33 cellular contexts compared by ENCODE assay signal in genomic region chr4:164730705-164731393, GRCh38. TPM values are rescaled to one million over a fixed set of nuclear protein-coding genes. Genes with fewer than 3 reads are reported as not detected.
"Had no signal": no experiment of that assay in that cellular context is flagged by ENCODE, and none has a peak within 500 bp of the region (broad histone marks: within the 10 kb centered on the region; RNA-seq: fewer than 3 reads in every experiment).

No MANE protein-coding gene starts in this region.

- H3K27ac Mint-ChIP-seq: activated CD4-positive, alpha-beta memory T cell treated with anti-CD3 and anti-CD28 coated beads for 36 hours; activated CD4-positive, alpha-beta T cell treated with anti-CD3 and anti-CD28 coated beads for 36 hours; activated CD4-positive, alpha-beta T cell treated with anti-CD3 and anti-CD28 coated beads, Interleukin-2, amount 10 ng/mL, durations not matched to agents 24 days and 14 days; activated naive CD4-positive, alpha-beta T cell treated with anti-CD3 and anti-CD28 coated beads, Interleukin-2, amount 10 ng/mL, durations not matched to agents 7 days and 5 days; activated naive CD4-positive, alpha-beta T cell treated with anti-CD3 and anti-CD28 coated beads, Interleukin-2, amount 50 U/mL, for 72 hours; activated naive CD8-positive, alpha-beta T cell treated with anti-CD3 and anti-CD28 coated beads, Interleukin-2, amount 10 ng/mL, durations not matched to agents 7 days and 5 days; activated T-cell treated with anti-CD3 and anti-CD28 coated beads, Interleukin-2, amount 50 U/mL, for 24 hours; activated T-cell treated with anti-CD3 and anti-CD28 coated beads, Interleukin-2, amount 50 U/mL, for 72 hours; brain; effector memory CD8-positive, alpha-beta T cell had no signal

- H3K9me3 Mint-ChIP-seq: activated CD4-positive, alpha-beta memory T cell treated with anti-CD3 and anti-CD28 coated beads for 36 hours; activated CD4-positive, alpha-beta T cell treated with anti-CD3 and anti-CD28 coated beads, Interleukin-2, amount 10 ng/mL, durations not matched to agents 24 days and 14 days; activated naive CD4-positive, alpha-beta T cell treated with anti-CD3 and anti-CD28 coated beads, Interleukin-2, amount 10 ng/mL, durations not matched to agents 7 days and 5 days; activated naive CD4-positive, alpha-beta T cell treated with anti-CD3 and anti-CD28 coated beads, Interleukin-2, amount 50 U/mL, for 72 hours; activated naive CD8-positive, alpha-beta T cell treated with anti-CD3 and anti-CD28 coated beads, Interleukin-2, amount 10 ng/mL, durations not matched to agents 7 days and 5 days; activated T-cell treated with anti-CD3 and anti-CD28 coated beads, Interleukin-2, amount 50 U/mL, for 24 hours; activated T-cell treated with anti-CD3 and anti-CD28 coated beads, Interleukin-2, amount 50 U/mL, for 72 hours; brain; central memory CD8-positive, alpha-beta T cell; effector memory CD8-positive, alpha-beta T cell had no signal

- H3K27me3 Mint-ChIP-seq: activated naive CD4-positive, alpha-beta T cell treated with anti-CD3 and anti-CD28 coated beads, Interleukin-2, amount 10 ng/mL, durations not matched to agents 7 days and 5 days; central memory CD8-positive, alpha-beta T cell; effector memory CD8-positive, alpha-beta T cell had no signal

- DNase-seq: activated CD4-positive, alpha-beta memory T cell treated with anti-CD3 and anti-CD28 coated beads for 36 hours; activated CD4-positive, alpha-beta T cell treated with anti-CD3 and anti-CD28 coated beads for 36 hours; activated CD4-positive, alpha-beta T cell treated with anti-CD3 and anti-CD28 coated beads, Interleukin-2, amount 10 ng/mL, durations not matched to agents 24 days and 14 days; activated CD4-positive, CD25-positive, alpha-beta regulatory T cell; activated CD4-positive, CD25-positive, alpha-beta regulatory T cell treated with anti-CD3 and anti-CD28 coated beads, Interleukin-2, amount 50 U/mL, for 72 hours; activated CD8-positive, alpha-beta memory T cell treated with anti-CD3 and anti-CD28 coated beads, Interleukin-2, amount 50 U/mL, for 48 hours; activated gamma-delta T cell; activated naive CD4-positive, alpha-beta T cell; activated naive CD4-positive, alpha-beta T cell treated with anti-CD3 and anti-CD28 coated beads, Interleukin-2, amount 10 ng/mL, durations not matched to agents 7 days and 5 days; activated naive CD8-positive, alpha-beta T cell treated with anti-CD3 and anti-CD28 coated beads, Interleukin-2, amount 10 ng/mL, durations not matched to agents 7 days and 5 days; activated T-cell treated with anti-CD3 and anti-CD28 coated beads for 4 hours; activated T-cell treated with anti-CD3 and anti-CD28 coated beads, Interleukin-2, amount 50 U/mL, for 24 hours; activated T-cell treated with anti-CD3 and anti-CD28 coated beads, Interleukin-2, amount 50 U/mL, for 72 hours; cortex of kidney; dermis blood vessel endothelial cell; effector CD4-positive, alpha-beta T cell; effector memory CD8-positive, alpha-beta T cell; erythroblast; esophagus squamous epithelium; foreskin melanocyte; head of caudate nucleus; T-helper 2 cell had no signal

- ATAC-seq: activated CD4-positive, alpha-beta T cell treated with anti-CD3 and anti-CD28 coated beads for 36 hours; activated naive CD4-positive, alpha-beta T cell treated with anti-CD3 and anti-CD28 coated beads, Interleukin-2, amount 50 U/mL, for 72 hours; activated T-cell treated with anti-CD3 and anti-CD28 coated beads, Interleukin-2, amount 50 U/mL, for 72 hours; effector memory CD8-positive, alpha-beta T cell had no signal

- FAIRE-seq: colon had no signal

- H3K4me1 ChIP-seq: ascending aorta, breast epithelium, esophagus squamous epithelium had no signal

- H3K4me1 Mint-ChIP-seq: activated CD4-positive, alpha-beta T cell treated with anti-CD3 and anti-CD28 coated beads for 36 hours; central memory CD8-positive, alpha-beta T cell had no signal

- H3K4me3 Mint-ChIP-seq: activated CD4-positive, alpha-beta memory T cell treated with anti-CD3 and anti-CD28 coated beads for 36 hours; activated CD4-positive, alpha-beta T cell treated with anti-CD3 and anti-CD28 coated beads for 36 hours; activated CD4-positive, alpha-beta T cell treated with anti-CD3 and anti-CD28 coated beads, Interleukin-2, amount 10 ng/mL, durations not matched to agents 24 days and 14 days; activated naive CD4-positive, alpha-beta T cell treated with anti-CD3 and anti-CD28 coated beads, Interleukin-2, amount 10 ng/mL, durations not matched to agents 7 days and 5 days; activated naive CD8-positive, alpha-beta T cell treated with anti-CD3 and anti-CD28 coated beads, Interleukin-2, amount 10 ng/mL, durations not matched to agents 7 days and 5 days; activated T-cell treated with anti-CD3 and anti-CD28 coated beads, Interleukin-2, amount 50 U/mL, for 24 hours; activated T-cell treated with anti-CD3 and anti-CD28 coated beads, Interleukin-2, amount 50 U/mL, for 72 hours; brain; central memory CD8-positive, alpha-beta T cell; effector memory CD8-positive, alpha-beta T cell had no signal

- H3K27ac ChIP-seq: ascending aorta, breast epithelium, esophagus squamous epithelium had no signal

- H3K27me3 ChIP-seq: ascending aorta, breast epithelium had no signal

- H3K4me3 ChIP-seq: ascending aorta, breast epithelium, esophagus squamous epithelium had no signal

- H3K36me3 Mint-ChIP-seq: activated CD4-positive, alpha-beta memory T cell treated with anti-CD3 and anti-CD28 coated beads for 36 hours; activated naive CD4-positive, alpha-beta T cell treated with anti-CD3 and anti-CD28 coated beads, Interleukin-2, amount 10 ng/mL, durations not matched to agents 7 days and 5 days; activated naive CD4-positive, alpha-beta T cell treated with anti-CD3 and anti-CD28 coated beads, Interleukin-2, amount 50 U/mL, for 72 hours; activated naive CD8-positive, alpha-beta T cell treated with anti-CD3 and anti-CD28 coated beads, Interleukin-2, amount 10 ng/mL, durations not matched to agents 7 days and 5 days; brain had no signal

- H3K36me3 ChIP-seq: ascending aorta, breast epithelium, esophagus squamous epithelium had no signal

- H3K9me3 ChIP-seq: ascending aorta, breast epithelium, esophagus squamous epithelium had no signal

RNA-seq across cellular contexts. Expression of gene SMIM31, which starts 23.1 kb away (rescaled TPM):
- total RNA-seq: activated CD4-positive, alpha-beta memory T cell treated with anti-CD3 and anti-CD28 coated beads for 36 hours; activated CD4-positive, alpha-beta T cell treated with anti-CD3 and anti-CD28 coated beads for 36 hours; activated CD4-positive, alpha-beta T cell treated with anti-CD3 and anti-CD28 coated beads, Interleukin-2, amount 10 ng/mL, durations not matched to agents 24 days and 14 days; activated naive CD4-positive, alpha-beta T cell treated with anti-CD3 and anti-CD28 coated beads, Interleukin-2, amount 50 U/mL, for 72 hours; activated naive CD8-positive, alpha-beta T cell treated with anti-CD3 and anti-CD28 coated beads, Interleukin-2, amount 10 ng/mL, durations not matched to agents 7 days and 5 days; activated T-cell treated with anti-CD3 and anti-CD28 coated beads, Interleukin-2, amount 50 U/mL, for 72 hours; ascending aorta; cardiac septum; chondrocyte; dermis blood vessel endothelial cell; esophagus squamous epithelium; fibroblast of lung; fibroblast of villous mesenchyme; T-helper 1 cell treated with Interleukin-12 subunit alpha and Interleukin-12 subunit beta and Interleukin-4 antibody, amounts not matched to agents 30 ng/mL and 1 ng/mL, for 36 hours had no signal
- polyA plus RNA-seq: fibroblast of lung had no signal
